12 cellular contexts compared by ENCODE assay signal in the genomic region with DNA sequence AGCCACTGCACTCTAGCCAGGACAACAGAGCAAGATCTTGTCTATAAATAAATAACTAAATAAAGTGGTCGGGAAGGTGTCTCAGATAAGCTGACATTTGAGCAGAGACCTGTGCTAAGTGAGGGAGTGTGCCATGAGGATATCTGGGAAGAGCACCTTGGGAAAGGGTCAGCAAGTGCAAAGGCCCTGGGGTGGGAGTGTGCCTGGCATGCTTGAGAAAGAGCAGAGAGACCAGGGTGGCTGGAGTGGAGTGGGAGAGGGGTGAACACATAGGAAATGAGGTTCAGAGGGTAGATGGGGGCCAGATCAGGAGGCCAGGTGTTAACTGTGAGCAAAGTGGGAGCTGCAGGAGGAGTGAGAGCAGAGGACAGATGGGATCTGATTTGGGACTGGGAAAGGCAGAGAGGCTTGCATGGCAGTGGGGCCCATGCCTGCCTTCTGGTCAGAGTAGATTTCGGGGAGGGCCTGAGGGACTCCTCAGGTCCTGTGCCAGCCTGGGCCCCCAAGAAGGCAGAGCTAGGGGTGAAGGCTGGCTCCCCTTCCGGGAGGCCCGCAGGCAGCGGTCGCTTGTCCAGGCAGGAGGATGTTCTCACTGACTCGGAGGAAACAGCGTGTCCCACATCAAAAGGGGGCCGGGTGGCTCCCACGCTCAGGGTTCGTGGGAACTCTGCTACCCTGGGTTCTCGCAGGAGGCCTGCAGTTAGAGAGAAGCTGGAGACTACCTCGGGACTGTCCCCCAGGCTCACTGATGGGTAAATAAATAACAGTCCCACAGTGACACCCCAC. TPM values are rescaled to one million over a fixed set of nuclear protein-coding genes. Genes with fewer than 3 reads are reported as not detected.
DNase-seq lines count a peak whose midpoint lies in the region; ATAC-seq and TF ChIP-seq lines count a peak whose summit lies in the region.
"Had no signal": no experiment of that assay in that cellular context is flagged by ENCODE, and none has a peak within 500 bp of the region (broad histone marks: within the 10 kb centered on the region; RNA-seq: fewer than 3 reads in every experiment).

No MANE protein-coding gene starts in this region.

- H3K27me3 ChIP-seq in tibial nerve: peaks cover 0 to 20% of the 10 kb centered on the region in 2 donors

- WGBS in tibial nerve, 2 donors: 68 to 80% methylated on average over 13 of the region's 13 CpGs

- DNase-seq in GM13977 (ENCODE audit: low spot score): peak; percentile 61
- peak; percentile 41 to 43 for DNase-seq in activated CD4-positive, alpha-beta T cell treated with anti-CD3 and anti-CD28 coated beads for 4 hours
- DNase-seq in activated naive CD4-positive, alpha-beta T cell treated with anti-CD3 and anti-CD28 coated beads, Interleukin-2, amount 50 U/mL, for 72 hours (ENCODE audit: low spot score in 2 of 2): peak in 1 of 2 donors; percentile 51
- peak; percentile 56 to 57 for DNase-seq in stimulated activated CD4-positive, alpha-beta T cell treated with anti-CD3 and anti-CD28 coated beads, Interleukin-4, amount 100 ng/mL, for 48 hours (ENCODE audit: low read depth in 2 of 2)
- no peak for DNase-seq in DMS53 treated with DMSO at 0.1 percent for 48 hours (lab: John Stamatoyannopoulos, UW; ENCODE audit: unreplicated experiment)
- no peak for DNase-seq in MV-4-11 (lab: John Stamatoyannopoulos, UW)
- DNase-seq in tibial nerve (ENCODE audit: low spot score in 2 of 2): no peak
- DNase-seq: KBM-7, NCI-H69 had no signal

- no peak overlapping the region for H3K4me3 ChIP-seq in tibial nerve

- peak overlapping the region in 1 of 4 donors; percentile 34 for H3K27ac ChIP-seq in tibial nerve
- H3K27ac ChIP-seq: VCaP had no signal

- H3K9me3 ChIP-seq in tibial nerve: no peaks in the 10 kb centered on the region

- TF ChIP-seq CTCF in GM13977 (IDR thresholded peaks at IDR 0.05; ENCODE audit: extremely low read depth, insufficient read depth, missing control alignments): no peak
- no peak for TF ChIP-seq CTCF in tibial nerve (IDR thresholded peaks at IDR 0.05)

- peak overlapping the region; percentile 73 to 84 for H3K27ac Mint-ChIP-seq in activated naive CD4-positive, alpha-beta T cell treated with anti-CD3 and anti-CD28 coated beads, Interleukin-2, amount 50 U/mL, for 72 hours

- no peak for TF ChIP-seq EP300 in tibial nerve (IDR thresholded peaks at IDR 0.05)

- H3K4me1 ChIP-seq in tibial nerve: peaks cover 0 to 20% (median 5%) of the 10 kb centered on the region in 4 donors

- in situ Hi-C loops in GM13977 (cut with MboI; ENCODE audit: low pct_unique_long_range_greater_than_20kb, low sequenced_read_pairs, unreplicated experiment): no loop called here

- H3K36me3 Mint-ChIP-seq in activated naive CD4-positive, alpha-beta T cell treated with anti-CD3 and anti-CD28 coated beads, Interleukin-2, amount 50 U/mL, for 72 hours: no peaks in the 10 kb centered on the region

- TF ChIP-seq POLR2A in tibial nerve (IDR thresholded peaks at IDR 0.05): no peak

- peak; percentile 63 for ATAC-seq in activated naive CD4-positive, alpha-beta T cell treated with anti-CD3 and anti-CD28 coated beads, Interleukin-2, amount 50 U/mL, for 72 hours
- ATAC-seq in GM19351 (IDR thresholded peaks at IDR 0.05; ENCODE audit: unreplicated experiment): no peak

- no peaks in the 10 kb centered on the region for H3K9me3 Mint-ChIP-seq in activated naive CD4-positive, alpha-beta T cell treated with anti-CD3 and anti-CD28 coated beads, Interleukin-2, amount 50 U/mL, for 72 hours
- H3K9me3 Mint-ChIP-seq: neural crest cell had no signal

- no peaks in the 10 kb centered on the region for H3K36me3 ChIP-seq in tibial nerve

RNA-seq across cellular contexts. Expression of gene DTX1, which starts 32.6 kb away (rescaled TPM):
- total RNA-seq in activated naive CD4-positive, alpha-beta T cell treated with anti-CD3 and anti-CD28 coated beads, Interleukin-2, amount 50 U/mL, for 72 hours: 10 to 100 TPM in 1 of 2 donors, 1 to 10 TPM in 1; 9.8 to 17.3 TPM
- 10 to 100 TPM; 17.3 to 38.1 (median 25.4) TPM for total RNA-seq in tibial nerve

RNA-seq across cellular contexts. Expression of gene RASAL1, which starts 46.4 kb away (rescaled TPM):
- total RNA-seq in activated naive CD4-positive, alpha-beta T cell treated with anti-CD3 and anti-CD28 coated beads, Interleukin-2, amount 50 U/mL, for 72 hours: 10 to 100 TPM in 1 of 2 donors, 1 to 10 TPM in 1; 9.8 to 15.1 TPM
- 1 to 10 TPM in 3 of 4 donors, under 1 TPM in 1; 0.87 to 5.2 (median 3.3) TPM for total RNA-seq in tibial nerve
- total RNA-seq: neural crest cell had no signal

Comparison
In these comparisons a context has a peak if more than half of its experiments do, and no peak if none do; other contexts are left out.
1. DNase-seq: peak in GM13977 (single experiment), activated CD4-positive, alpha-beta T cell treated with anti-CD3 and anti-CD28 coated beads for 4 hours (2 of 2) and stimulated activated CD4-positive, alpha-beta T cell treated with anti-CD3 and anti-CD28 coated beads, Interleukin-4, amount 100 ng/mL, for 48 hours (2 of 2); none in DMS53 treated with DMSO at 0.1 percent for 48 hours (single experiment), MV-4-11 (single experiment) and tibial nerve (0 of 2).